In genomic region chr19:54462072-54462712, GRCh38 we compare ENCODE assay signal across 9 cellular contexts. TPM values are rescaled to one million over a fixed set of nuclear protein-coding genes. Genes with fewer than 3 reads are reported as not detected.
A peak's percentile ranks its signal among the peaks of the same experiment; 100 is the strongest.
DNase-seq lines count a peak whose midpoint lies in the region; ATAC-seq and TF ChIP-seq lines count a peak whose summit lies in the region.
"Had no signal": no experiment of that assay in that cellular context is flagged by ENCODE, and none has a peak within 500 bp of the region (broad histone marks: within the 10 kb centered on the region; RNA-seq: fewer than 3 reads in every experiment).

No MANE protein-coding gene starts in this region.

- CTCF ChIA-PET in CD4-positive, alpha-beta memory T cell (lab: Charles Lee; ENCODE audit: partially characterized antibody), result interaction anchor here (1.0 kb wide), 1 partner anchor 13 kb away, joined by 4 read pairs; the partner anchor contains the start of gene LENG8

- peaks cover 22 to 43% (median 33%) of the 10 kb centered on the region in 4 donors for H3K4me1 Mint-ChIP-seq in CD4-positive, alpha-beta memory T cell
- peaks cover 10% of the 10 kb centered on the region for H3K4me1 Mint-ChIP-seq in neural crest cell

- peaks cover 43% of the 10 kb centered on the region for H3K36me3 ChIP-seq in CD4-positive, alpha-beta memory T cell (ENCODE audit: insufficient read depth, low read length)

- H3K4me3 Mint-ChIP-seq in CD4-positive, alpha-beta memory T cell, result peak overlapping the region in 7 of 8 donors; percentile 17 to 69 (median 41)
- peak overlapping the region; percentile 47 for H3K4me3 Mint-ChIP-seq in neural crest cell

- H3K36me3 Mint-ChIP-seq in CD4-positive, alpha-beta memory T cell, result peaks cover 21 to 42% of the 10 kb centered on the region in 2 donors
- peaks cover 8% of the 10 kb centered on the region for H3K36me3 Mint-ChIP-seq in neural crest cell (ENCODE audit: low read depth)

- peaks cover 0 to 7% (median 0%) of the 10 kb centered on the region in 8 donors for H3K9me3 Mint-ChIP-seq in CD4-positive, alpha-beta memory T cell
- H3K9me3 Mint-ChIP-seq in neural crest cell, result no peaks in the 10 kb centered on the region

- peak overlapping the region in 1 of 2 donors; percentile 85 for H3K4me3 ChIP-seq in CD4-positive, alpha-beta memory T cell (ENCODE audit: low read length in 2 of 2)
- H3K4me3 ChIP-seq in dorsolateral prefrontal cortex, result peak overlapping the region in 54 of 59 donors; percentile 50 to 89 (median 72)

- H3K9me3 ChIP-seq in CD4-positive, alpha-beta memory T cell (ENCODE audit: control insufficient read depth in 1 of 2, low read length in 2 of 2), result no peaks in the 10 kb centered on the region

- H3K27ac Mint-ChIP-seq in CD4-positive, alpha-beta memory T cell, result peak overlapping the region in 5 of 7 donors; percentile 48 to 94 (median 80)
- no peak overlapping the region for H3K27ac Mint-ChIP-seq in neural crest cell (ENCODE audit: unreplicated experiment)

- no peak for DNase-seq in CD4-positive, alpha-beta memory T cell
- DNase-seq in MV-4-11 (lab: John Stamatoyannopoulos, UW) (peak; percentile 52), dorsolateral prefrontal cortex (no peak), neural crest cell (ENCODE audit: low read depth, low spot score) (no peak), foreskin melanocyte (no peak), AG08396 (ENCODE audit: low spot score) (no peak)
- DNase-seq: cerebellar nuclear complex had no signal

- TF ChIP-seq CTCF in dorsolateral prefrontal cortex (IDR thresholded peaks at IDR 0.05 in 54 of 56, conservative IDR thresholded peaks at IDR 0.05 in 2 of 56; ENCODE audit: low read depth in 1 of 56, partially characterized antibody in 56 of 56) (no peak), neural crest cell (conservative IDR thresholded peaks at IDR 0.05) (no peak)

- H3K27me3 Mint-ChIP-seq in CD4-positive, alpha-beta memory T cell, result no peaks in the 10 kb centered on the region
- H3K27me3 Mint-ChIP-seq in neural crest cell (ENCODE audit: low read depth), result peaks cover 21% of the 10 kb centered on the region

- no peaks in the 10 kb centered on the region for H3K27me3 ChIP-seq in CD4-positive, alpha-beta memory T cell (ENCODE audit: insufficient read depth, low read length)
- no peaks in the 10 kb centered on the region for H3K27me3 ChIP-seq in dorsolateral prefrontal cortex

- H3K4me1 ChIP-seq in CD4-positive, alpha-beta memory T cell (ENCODE audit: insufficient read depth, low read length), result peaks cover 27% of the 10 kb centered on the region

- intact Hi-C loops in CD4-positive, alpha-beta memory T cell (cut with micrococcal nuclease), result loop anchor here (5.0 kb wide), 1 partner anchor 595 kb away; the partner anchor contains the start of gene MYADM
- intact Hi-C loops in dorsolateral prefrontal cortex (cut with DNase I), result loop anchor here in 1 of 2 donors (2.0 kb wide), 1 partner anchor 13 kb away; the partner anchor contains the start of gene LENG8

- ATAC-seq in GM21528 (IDR thresholded peaks at IDR 0.05; ENCODE audit: low FRiP score, unreplicated experiment), result no peak
- ATAC-seq in GM18870 (IDR thresholded peaks at IDR 0.05; ENCODE audit: unreplicated experiment), result no peak

- H3K27ac ChIP-seq in CD4-positive, alpha-beta memory T cell (ENCODE audit: low read depth, low read length), result peak overlapping the region; percentile 81
- H3K27ac ChIP-seq in dorsolateral prefrontal cortex, result peak overlapping the region in 56 of 59 donors; percentile 1 to 97 (median 91)

- POLR2A ChIA-PET in CD4-positive, alpha-beta memory T cell (lab: Charles Lee; ENCODE audit: partially characterized antibody), result interaction anchor here (0.9 to 9.3 kb wide), 8 partner anchors 8 to 594 kb away, joined by 3 to 142 read pairs (median 3); partner anchors contain the start of genes LENG8 and MYADM

RNA-seq across cellular contexts. Expression of gene LENG9, which starts 1.4 kb away (rescaled TPM):
- total RNA-seq in CD4-positive, alpha-beta memory T cell, result 1 to 10 TPM; 7.2 to 7.3 TPM
- polyA plus RNA-seq in CD4-positive, alpha-beta memory T cell, result under 1 TPM in 1 of 2 donors, not detected in 1; 0.59 TPM
- total RNA-seq in dorsolateral prefrontal cortex (1 to 10 TPM in 119 of 120 experiments, under 1 TPM in 1; 0.94 to 5.4 (median 3.1) TPM), neural crest cell (2.5 and 3.0 TPM in 2 replicates)

RNA-seq across cellular contexts. Expression of gene CDC42EP5, which starts 10.9 kb away (rescaled TPM):
- not detected for total RNA-seq in CD4-positive, alpha-beta memory T cell
- not detected for polyA plus RNA-seq in CD4-positive, alpha-beta memory T cell
- total RNA-seq in dorsolateral prefrontal cortex (10 to 100 TPM in 2 of 120 experiments, 1 to 10 TPM in 116, under 1 TPM in 2; 0.66 to 11.0 (median 3.4) TPM), neural crest cell (6.7 and 7.7 TPM in 2 replicates)

RNA-seq across cellular contexts. Expression of gene LENG8, which starts 13.2 kb away (rescaled TPM):
- 100 to 1,000 TPM; 535 to 565 TPM for total RNA-seq in CD4-positive, alpha-beta memory T cell
- 10 to 100 TPM in 1 of 2 donors, 1 to 10 TPM in 1; 3.1 to 11.3 TPM for polyA plus RNA-seq in CD4-positive, alpha-beta memory T cell
- total RNA-seq in dorsolateral prefrontal cortex, result 100 to 1,000 TPM; 122 to 322 (median 204) TPM
- total RNA-seq in neural crest cell, result 157 and 161 TPM in 2 replicates

RNA-seq across cellular contexts. Expression of gene LAIR2, which starts 40.4 kb away (rescaled TPM):
- total RNA-seq in CD4-positive, alpha-beta memory T cell, result under 1 TPM; 0.81 to 0.97 TPM
- 10 to 100 TPM; 15.9 to 27.9 TPM for polyA plus RNA-seq in CD4-positive, alpha-beta memory T cell
- 1 to 10 TPM in 26 of 120 experiments, under 1 TPM in 5, not detected in 89; 0.62 to 2.7 (median 1.3) TPM for total RNA-seq in dorsolateral prefrontal cortex
- total RNA-seq in neural crest cell, result not detected in 2 replicates

RNA-seq across cellular contexts. Expression of gene TTYH1, which starts 46.9 kb away (rescaled TPM):
- not detected for total RNA-seq in CD4-positive, alpha-beta memory T cell
- under 1 TPM in 1 of 2 donors, not detected in 1; 0.29 TPM for polyA plus RNA-seq in CD4-positive, alpha-beta memory T cell
- total RNA-seq in dorsolateral prefrontal cortex (100 to 1,000 TPM; 150 to 805 (median 333) TPM), neural crest cell (180 and 207 TPM in 2 replicates)
